In genomic region chr16:57084996-57085395, GRCh38 we compare ENCODE assay signal across 17 cellular contexts. TPM values are rescaled to one million over a fixed set of nuclear protein-coding genes. Genes with fewer than 3 reads are reported as not detected.
DNase-seq lines count a peak whose midpoint lies in the region; ATAC-seq and TF ChIP-seq lines count a peak whose summit lies in the region.
"Had no signal": no experiment of that assay in that cellular context is flagged by ENCODE, and none has a peak within 500 bp of the region (broad histone marks: within the 10 kb centered on the region; RNA-seq: fewer than 3 reads in every experiment).

No MANE protein-coding gene starts in this region.

- no peak overlapping the region for H3K4me3 Mint-ChIP-seq in CD8-positive, alpha-beta T cell
- no peak overlapping the region for H3K4me3 Mint-ChIP-seq in activated T-helper 17 cell treated with anti-CD3 and anti-CD28 coated beads, Interleukin-2, amount 50 U/mL, for 72 hours
- H3K4me3 Mint-ChIP-seq: activated T-helper 1 cell treated with anti-CD3 and anti-CD28 coated beads, Interleukin-12 subunit alpha, Interleukin-12 subunit beta, Interleukin-2, Interleukin-4 antibody, amounts not matched to agents 30 ng/mL and 10 ng/mL and 1 ng/mL, durations not matched to agents 14 hours and 24 hours and 36 hours; naive B cell; stimulated activated effector memory CD8-positive, alpha-beta T cell treated with anti-CD3 and anti-CD28 coated beads, Interleukin-12 subunit alpha, Interleukin-12 subunit beta, amount 100 ng/mL, for 72 hours had no signal

- CTCF ChIA-PET in CD8-positive, alpha-beta T cell (lab: Charles Lee) = interaction anchor here (0.6 to 8.4 kb wide), 40 partner anchors 10 to 435 kb away, joined by 3 to 91 read pairs (median 4); partner anchors contain the start of genes CETP and CPNE2
- CTCF ChIA-PET in mammary epithelial cell (lab: Charles Lee; ENCODE audit: low non-redundant PET) = no interaction called here

- peaks cover 14% of the 10 kb centered on the region for H3K4me1 Mint-ChIP-seq in CD8-positive, alpha-beta T cell (ENCODE audit: low read depth)
- peaks cover 5% of the 10 kb centered on the region for H3K4me1 Mint-ChIP-seq in activated T-helper 17 cell treated with anti-CD3 and anti-CD28 coated beads, Interleukin-2, amount 50 U/mL, for 72 hours

- peak; percentile 93 to 95 for DNase-seq in AML-193 (lab: John Stamatoyannopoulos, UW)
- no peak for DNase-seq in CD8-positive, alpha-beta T cell
- peak; percentile 80 for DNase-seq in NOMO-1 treated with dmso at 0.1 percent for 144 hours (lab: John Stamatoyannopoulos, UW; ENCODE audit: unreplicated experiment)
- DNase-seq in MG63 = no peak
- DNase-seq in DMS79 treated with DMSO at 0.1 percent for 48 hours (lab: John Stamatoyannopoulos, UW) = no peak
- DNase-seq in mammary epithelial cell = no peak
- DNase-seq: NCI-H1417 treated with DMSO at 0.1 percent for 48 hours had no signal

- no peaks in the 10 kb centered on the region for H3K27me3 Mint-ChIP-seq in CD8-positive, alpha-beta T cell (ENCODE audit: low read depth)
- no peaks in the 10 kb centered on the region for H3K27me3 Mint-ChIP-seq in activated T-helper 17 cell treated with anti-CD3 and anti-CD28 coated beads, Interleukin-2, amount 50 U/mL, for 72 hours
- H3K27me3 Mint-ChIP-seq: naive B cell had no signal

- H3K9me3 ChIP-seq in CD8-positive, alpha-beta T cell (ENCODE audit: low read length) = no peaks in the 10 kb centered on the region
- H3K9me3 ChIP-seq in MG63 (no peaks in the 10 kb centered on the region), mammary epithelial cell (replicated peaks; ENCODE audit: insufficient read depth, low read length) (no peaks in the 10 kb centered on the region)
- H3K9me3 ChIP-seq: SJSA1, thoracic aorta had no signal

- no peak for TF ChIP-seq CTCF in CD8-positive, alpha-beta T cell (IDR thresholded peaks at IDR 0.05)
- TF ChIP-seq CTCF in mammary epithelial cell (conservative IDR thresholded peaks at IDR 0.05 in 1 of 2, IDR thresholded peaks at IDR 0.05 in 1 of 2; ENCODE audit: extremely low read depth in 1 of 2, insufficient read depth in 1 of 2, low read depth in 1 of 2, low read length in 2 of 2) = no peak

- H3K9ac ChIP-seq in mammary epithelial cell (ENCODE audit: insufficient read depth, low read length) = no peak overlapping the region

- no TSS peak for BruUV-seq in mammary epithelial cell (replicated peaks; lab: Mats Ljungman, UMichigan)

- no peak overlapping the region for H3K4me3 ChIP-seq in CD8-positive, alpha-beta T cell (ENCODE audit: low read depth, low read length)
- H3K4me3 ChIP-seq in MG63 (no peak overlapping the region), mammary epithelial cell (replicated peaks in 1 of 3; ENCODE audit: insufficient read depth in 1 of 3, low read depth in 2 of 3, low read length in 3 of 3) (no peak overlapping the region)
- H3K4me3 ChIP-seq: K562, PC-9, SJSA1, thoracic aorta had no signal

- H3K79me2 ChIP-seq in mammary epithelial cell (ENCODE audit: insufficient read depth, low read length) = no peaks in the 10 kb centered on the region

- no peaks in the 10 kb centered on the region for H3K9me3 Mint-ChIP-seq in CD8-positive, alpha-beta T cell
- H3K9me3 Mint-ChIP-seq in activated T-helper 17 cell treated with anti-CD3 and anti-CD28 coated beads, Interleukin-2, amount 50 U/mL, for 72 hours = no peaks in the 10 kb centered on the region
- H3K9me3 Mint-ChIP-seq: activated T-helper 1 cell treated with anti-CD3 and anti-CD28 coated beads, Interleukin-12 subunit alpha, Interleukin-12 subunit beta, Interleukin-2, Interleukin-4 antibody, amounts not matched to agents 30 ng/mL and 10 ng/mL and 1 ng/mL, durations not matched to agents 14 hours and 24 hours and 36 hours; naive B cell; stimulated activated effector memory CD8-positive, alpha-beta T cell treated with anti-CD3 and anti-CD28 coated beads, Interleukin-12 subunit alpha, Interleukin-12 subunit beta, amount 100 ng/mL, for 72 hours had no signal

- H3K4me2 ChIP-seq in mammary epithelial cell (ENCODE audit: insufficient read depth, low read depth, low read length) = no peak overlapping the region
- H3K4me2 ChIP-seq: PC-9 had no signal

- no peaks in the 10 kb centered on the region for H3K27me3 ChIP-seq in CD8-positive, alpha-beta T cell (ENCODE audit: insufficient read depth, low read length)
- H3K27me3 ChIP-seq in MG63 (no peaks in the 10 kb centered on the region), mammary epithelial cell (ENCODE audit: insufficient read depth, low read length) (no peaks in the 10 kb centered on the region)
- H3K27me3 ChIP-seq: brain microvascular endothelial cell, SJSA1 had no signal

- H3K36me3 ChIP-seq in CD8-positive, alpha-beta T cell (ENCODE audit: insufficient read depth, low read length) = peaks cover 27% of the 10 kb centered on the region
- no peaks in the 10 kb centered on the region; the same call in 1 of the 2 replicates for H3K36me3 ChIP-seq in MG63
- H3K36me3 ChIP-seq in mammary epithelial cell (ENCODE audit: insufficient read depth, low read length) = no peaks in the 10 kb centered on the region
- H3K36me3 ChIP-seq: brain microvascular endothelial cell, thoracic aorta had no signal

- no peaks in the 10 kb centered on the region for H4K20me1 ChIP-seq in mammary epithelial cell (ENCODE audit: insufficient read depth, low read length)

- no peak for ATAC-seq in CD8-positive, alpha-beta T cell
- no peak for ATAC-seq in activated T-helper 17 cell treated with anti-CD3 and anti-CD28 coated beads, Interleukin-2, amount 50 U/mL, for 72 hours (replicated peaks)
- no peak for ATAC-seq in HG02938 (IDR thresholded peaks at IDR 0.05; ENCODE audit: unreplicated experiment)

- no peak overlapping the region for H3K27ac ChIP-seq in CD8-positive, alpha-beta T cell (ENCODE audit: low read depth, low read length)
- no peak overlapping the region for H3K27ac ChIP-seq in mammary epithelial cell (ENCODE audit: insufficient read depth, low read depth, low read length)
- H3K27ac ChIP-seq: brain microvascular endothelial cell, PC-9, SJSA1, thoracic aorta had no signal

- peaks cover 11% of the 10 kb centered on the region for H3K4me1 ChIP-seq in CD8-positive, alpha-beta T cell (ENCODE audit: insufficient read depth, low read length)
- H3K4me1 ChIP-seq in mammary epithelial cell (ENCODE audit: insufficient read depth, low read length) = no peaks in the 10 kb centered on the region
- H3K4me1 ChIP-seq: SJSA1 had no signal

- intact Hi-C loops in CD8-positive, alpha-beta T cell (cut with DNase I, micrococcal nuclease) = loop anchor here (1.0 to 10.0 kb wide), 7 partner anchors 43 to 332 kb away; partner anchors contain the start of genes PSME3IP1 (in 1 of the 2) and RSPRY1 (in 1 of the 2)
- intact Hi-C loops in mammary epithelial cell (cut with micrococcal nuclease) = loop anchor here (1.0 to 5.0 kb wide), 7 partner anchors 83 to 432 kb away; partner anchors contain the start of genes ARL2BP and NLRC5

- 86% methylated on average over 3 of the region's 7 CpGs for WGBS in mammary epithelial cell (ENCODE audit: low coverage, missing lambda C conversion rate)

- no peak overlapping the region for H2AFZ ChIP-seq in mammary epithelial cell (ENCODE audit: low read depth, low read length)
- H2AFZ ChIP-seq: PC-9 had no signal

- H3K27ac Mint-ChIP-seq in CD8-positive, alpha-beta T cell = peak overlapping the region; percentile 49
- peak overlapping the region; percentile 56 for H3K27ac Mint-ChIP-seq in activated T-helper 17 cell treated with anti-CD3 and anti-CD28 coated beads, Interleukin-2, amount 50 U/mL, for 72 hours
- H3K27ac Mint-ChIP-seq: activated T-helper 1 cell treated with anti-CD3 and anti-CD28 coated beads, Interleukin-12 subunit alpha, Interleukin-12 subunit beta, Interleukin-2, Interleukin-4 antibody, amounts not matched to agents 30 ng/mL and 10 ng/mL and 1 ng/mL, durations not matched to agents 14 hours and 24 hours and 36 hours had no signal

- dilution Hi-C loops in mammary epithelial cell (cut with HindIII; ENCODE audit: low sequenced_read_pairs) = no loop called here

- in situ Hi-C loops in mammary epithelial cell (cut with MboI; ENCODE audit: low sequenced_read_pairs in 2 of 2) = loop anchor here in 1 of 2 donors (10.0 kb wide), 2 partner anchors 80 to 210 kb away; no protein-coding TSS in a partner anchor

- peaks cover 32% of the 10 kb centered on the region for H3K36me3 Mint-ChIP-seq in CD8-positive, alpha-beta T cell
- H3K36me3 Mint-ChIP-seq in activated T-helper 17 cell treated with anti-CD3 and anti-CD28 coated beads, Interleukin-2, amount 50 U/mL, for 72 hours (ENCODE audit: low read depth) = peaks cover 17% of the 10 kb centered on the region
- H3K36me3 Mint-ChIP-seq: naive B cell had no signal

- POLR2A ChIA-PET in CD8-positive, alpha-beta T cell (lab: Charles Lee) = interaction anchor here (0.7 to 1.7 kb wide), 5 partner anchors 8 to 120 kb away, joined by 3 to 6 read pairs (median 3); partner anchors contain the start of genes CPNE2, PSME3IP1 and RSPRY1

RNA-seq across cellular contexts. Expression of gene CPNE2, which starts 7.4 kb away (rescaled TPM):
- total RNA-seq in CD8-positive, alpha-beta T cell = 1 to 10 TPM; 5.7 to 6.8 TPM
- 1 to 10 TPM; 3.8 to 4.4 TPM for total RNA-seq in activated T-helper 17 cell treated with anti-CD3 and anti-CD28 coated beads, Interleukin-2, amount 50 U/mL, for 72 hours
- 45.8 and 50.1 TPM in 2 replicates for total RNA-seq in MG63 (2014; rRNA removed; shearing (Covaris generic); ENCODE audit: low replicate concordance)
- total RNA-seq in mammary epithelial cell = 10 to 100 TPM in 1 of 2 donors, 1 to 10 TPM in 1; 7.3 to 24.0 TPM
- 44.5 TPM for polyA plus RNA-seq in mammary epithelial cell
- 35.7 TPM for polyA minus RNA-seq in mammary epithelial cell

Comparison
In these comparisons a context has a peak if more than half of its experiments do, and no peak if none do; other contexts are left out.
1. DNase-seq: peak in AML-193 (2 of 2) and NOMO-1 treated with dmso at 0.1 percent for 144 hours (single experiment); none in CD8-positive, alpha-beta T cell (0 of 7), MG63 (single experiment), DMS79 treated with DMSO at 0.1 percent for 48 hours (single experiment) and mammary epithelial cell (single experiment).